ENCODE assay signal across 1 cellular context in genomic region chr2:32627901-32628645, GRCh38.
TF ChIP-seq lines count a peak whose summit lies in the region.

TTC27 (plus strand) TSS chr2:32628050; CDS start chr2:32628293, 243 bp downstream.

TF ChIP-seq in HEK293, 187 proteins besides CTCF, POLR2A, EP300 and RAD21 (continued from another document and continues in another):
- TF ChIP-seq PRDM10 (tag by site-specific recombination; IDR thresholded peaks at IDR 0.05) (no peak), TCF7L2 (IDR thresholded peaks at IDR 0.05; ENCODE audit: borderline replicate concordance, low read depth, low read length) (no peak), ZBTB48 (tag by site-specific recombination; IDR thresholded peaks at IDR 0.05) (no peak), ZNF580 (tag by site-specific recombination; IDR thresholded peaks at IDR 0.05) (no peak), EGR2 (tag by site-specific recombination; IDR thresholded peaks at IDR 0.05; ENCODE audit: low read depth) (no peak), OVOL3 (tag by site-specific recombination; IDR thresholded peaks at IDR 0.05) (no peak), SCRT1 (tag by site-specific recombination; IDR thresholded peaks at IDR 0.05; ENCODE audit: borderline replicate concordance) (no peak), ZNF76 (tag by site-specific recombination; IDR thresholded peaks at IDR 0.05; ENCODE audit: borderline replicate concordance, low read depth) (peak; percentile 89), ZNF37A (tag by site-specific recombination; IDR thresholded peaks at IDR 0.05) (no peak), ZNF146 (tag by site-specific recombination; IDR thresholded peaks at IDR 0.05) (no peak), YY1 (tag by site-specific recombination; IDR thresholded peaks at IDR 0.05) (peak; percentile 87), SP2 (tag by site-specific recombination; IDR thresholded peaks at IDR 0.05) (peak; percentile 71), ZNF624 (tag by site-specific recombination; IDR thresholded peaks at IDR 0.05) (no peak), ZFP3 (tag by site-specific recombination; IDR thresholded peaks at IDR 0.05; ENCODE audit: low read depth) (no peak), ZNF239 (tag by site-specific recombination; IDR thresholded peaks at IDR 0.05) (no peak), ZNF138 (tag by site-specific recombination; IDR thresholded peaks at IDR 0.05; ENCODE audit: borderline replicate concordance) (no peak), ZNF747 (tag by site-specific recombination; IDR thresholded peaks at IDR 0.05) (no peak), ZNF792 (tag by site-specific recombination; IDR thresholded peaks at IDR 0.05) (no peak), PATZ1 (tag by site-specific recombination; IDR thresholded peaks at IDR 0.05) (0 out of 2 replicates have a peak, but pooled peaks have one; percentile 52), MZF1 (tag by site-specific recombination; IDR thresholded peaks at IDR 0.05; ENCODE audit: borderline replicate concordance) (no peak), OSR2 (tag by site-specific recombination; IDR thresholded peaks at IDR 0.05) (no peak), ZNF707 (tag by site-specific recombination; IDR thresholded peaks at IDR 0.05) (no peak), GLI4 (tag by site-specific recombination; IDR thresholded peaks at IDR 0.05) (no peak), ZSCAN23 (tag by site-specific recombination; IDR thresholded peaks at IDR 0.05) (no peak), ZBTB7A (tag by site-specific recombination; IDR thresholded peaks at IDR 0.05; ENCODE audit: low read depth) (no peak), GLI2 (tag by site-specific recombination; IDR thresholded peaks at IDR 0.05; ENCODE audit: borderline replicate concordance, low read depth) (no peak), ZNF133 (tag by site-specific recombination; IDR thresholded peaks at IDR 0.05) (no peak), ZNF654 (tag by site-specific recombination; IDR thresholded peaks at IDR 0.05; ENCODE audit: low read depth) (no peak), ZNF776 (tag by site-specific recombination; IDR thresholded peaks at IDR 0.05; ENCODE audit: borderline replicate concordance) (no peak), ZNF837 (tag by site-specific recombination; IDR thresholded peaks at IDR 0.05) (no peak), ZNF398 (tag by site-specific recombination; IDR thresholded peaks at IDR 0.05) (no peak), ZNF16 (tag by site-specific recombination; IDR thresholded peaks at IDR 0.05; ENCODE audit: low read depth) (no peak), ZNF704 (tag by site-specific recombination; IDR thresholded peaks at IDR 0.05) (no peak), KLF8 (tag by site-specific recombination; IDR thresholded peaks at IDR 0.05) (peak; percentile 68; the same call in 1 of the 2 replicates), ZNF843 (tag by site-specific recombination; IDR thresholded peaks at IDR 0.05) (no peak)
- TF ChIP-seq, protein P1, sequence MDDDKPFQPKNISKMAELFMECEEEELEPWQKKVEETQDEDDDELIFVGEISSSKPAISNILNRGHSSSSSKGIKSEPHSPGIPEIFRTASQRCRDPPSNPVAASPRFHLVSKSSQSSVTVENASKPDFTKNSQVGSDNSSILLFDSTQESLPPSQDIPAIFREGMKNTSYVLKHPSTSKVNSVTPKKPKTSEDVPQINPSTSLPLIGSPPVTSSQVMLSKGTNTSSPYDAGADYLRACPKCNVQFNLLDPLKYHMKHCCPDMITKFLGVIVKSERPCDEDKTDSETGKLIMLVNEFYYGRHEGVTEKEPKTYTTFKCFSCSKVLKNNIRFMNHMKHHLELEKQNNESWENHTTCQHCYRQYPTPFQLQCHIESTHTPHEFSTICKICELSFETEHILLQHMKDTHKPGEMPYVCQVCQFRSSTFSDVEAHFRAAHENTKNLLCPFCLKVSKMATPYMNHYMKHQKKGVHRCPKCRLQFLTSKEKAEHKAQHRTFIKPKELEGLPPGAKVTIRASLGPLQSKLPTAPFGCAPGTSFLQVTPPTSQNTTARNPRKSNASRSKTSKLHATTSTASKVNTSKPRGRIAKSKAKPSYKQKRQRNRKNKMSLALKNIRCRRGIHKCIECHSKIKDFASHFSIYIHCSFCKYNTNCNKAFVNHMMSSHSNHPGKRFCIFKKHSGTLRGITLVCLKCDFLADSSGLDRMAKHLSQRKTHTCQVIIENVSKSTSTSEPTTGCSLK (tag by site-specific recombination; IDR thresholded peaks at IDR 0.05): no peak
- TF ChIP-seq, protein P2, sequence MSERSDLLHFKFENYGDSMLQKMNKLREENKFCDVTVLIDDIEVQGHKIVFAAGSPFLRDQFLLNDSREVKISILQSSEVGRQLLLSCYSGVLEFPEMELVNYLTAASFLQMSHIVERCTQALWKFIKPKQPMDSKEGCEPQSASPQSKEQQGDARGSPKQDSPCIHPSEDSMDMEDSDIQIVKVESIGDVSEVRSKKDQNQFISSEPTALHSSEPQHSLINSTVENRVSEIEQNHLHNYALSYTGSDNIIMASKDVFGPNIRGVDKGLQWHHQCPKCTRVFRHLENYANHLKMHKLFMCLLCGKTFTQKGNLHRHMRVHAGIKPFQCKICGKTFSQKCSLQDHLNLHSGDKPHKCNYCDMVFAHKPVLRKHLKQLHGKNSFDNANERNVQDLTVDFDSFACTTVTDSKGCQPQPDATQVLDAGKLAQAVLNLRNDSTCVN (tag by site-specific recombination; optimal IDR thresholded peaks at IDR 0.05): peak; percentile 48
- TF ChIP-seq, protein P3, sequence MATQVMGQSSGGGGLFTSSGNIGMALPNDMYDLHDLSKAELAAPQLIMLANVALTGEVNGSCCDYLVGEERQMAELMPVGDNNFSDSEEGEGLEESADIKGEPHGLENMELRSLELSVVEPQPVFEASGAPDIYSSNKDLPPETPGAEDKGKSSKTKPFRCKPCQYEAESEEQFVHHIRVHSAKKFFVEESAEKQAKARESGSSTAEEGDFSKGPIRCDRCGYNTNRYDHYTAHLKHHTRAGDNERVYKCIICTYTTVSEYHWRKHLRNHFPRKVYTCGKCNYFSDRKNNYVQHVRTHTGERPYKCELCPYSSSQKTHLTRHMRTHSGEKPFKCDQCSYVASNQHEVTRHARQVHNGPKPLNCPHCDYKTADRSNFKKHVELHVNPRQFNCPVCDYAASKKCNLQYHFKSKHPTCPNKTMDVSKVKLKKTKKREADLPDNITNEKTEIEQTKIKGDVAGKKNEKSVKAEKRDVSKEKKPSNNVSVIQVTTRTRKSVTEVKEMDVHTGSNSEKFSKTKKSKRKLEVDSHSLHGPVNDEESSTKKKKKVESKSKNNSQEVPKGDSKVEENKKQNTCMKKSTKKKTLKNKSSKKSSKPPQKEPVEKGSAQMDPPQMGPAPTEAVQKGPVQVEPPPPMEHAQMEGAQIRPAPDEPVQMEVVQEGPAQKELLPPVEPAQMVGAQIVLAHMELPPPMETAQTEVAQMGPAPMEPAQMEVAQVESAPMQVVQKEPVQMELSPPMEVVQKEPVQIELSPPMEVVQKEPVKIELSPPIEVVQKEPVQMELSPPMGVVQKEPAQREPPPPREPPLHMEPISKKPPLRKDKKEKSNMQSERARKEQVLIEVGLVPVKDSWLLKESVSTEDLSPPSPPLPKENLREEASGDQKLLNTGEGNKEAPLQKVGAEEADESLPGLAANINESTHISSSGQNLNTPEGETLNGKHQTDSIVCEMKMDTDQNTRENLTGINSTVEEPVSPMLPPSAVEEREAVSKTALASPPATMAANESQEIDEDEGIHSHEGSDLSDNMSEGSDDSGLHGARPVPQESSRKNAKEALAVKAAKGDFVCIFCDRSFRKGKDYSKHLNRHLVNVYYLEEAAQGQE (tag by site-specific recombination; IDR thresholded peaks at IDR 0.05): no peak
